In the genomic region with DNA sequence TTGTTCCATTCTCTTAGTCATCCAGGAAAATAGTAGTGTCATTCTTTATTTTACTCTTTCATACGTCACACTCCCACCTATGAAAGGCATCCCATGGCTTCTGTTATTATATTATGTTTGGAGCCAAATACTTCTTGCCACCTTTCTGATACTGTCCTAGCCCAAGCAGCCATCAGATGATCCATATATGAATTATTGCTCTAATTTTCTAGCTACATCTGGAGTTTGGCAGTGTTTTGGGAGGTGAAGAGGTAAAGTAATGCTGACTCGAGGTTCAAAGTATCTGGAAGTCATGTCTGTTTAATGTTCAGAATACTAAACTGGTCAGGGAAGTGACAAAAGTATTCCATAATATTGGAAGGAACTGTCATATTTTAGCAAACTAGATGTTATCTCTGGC, we compare ENCODE assay signal across 2 cellular contexts.
TF ChIP-seq lines count a peak whose summit lies in the region.

No MANE protein-coding gene starts in this region.

TF ChIP-seq in SK-N-SH treated with all-trans-retinoic acid at 6 μM for 48 hours, 23 proteins besides CTCF, POLR2A, EP300 and RAD21 (continued from another document):
- TF ChIP-seq, protein P1, sequence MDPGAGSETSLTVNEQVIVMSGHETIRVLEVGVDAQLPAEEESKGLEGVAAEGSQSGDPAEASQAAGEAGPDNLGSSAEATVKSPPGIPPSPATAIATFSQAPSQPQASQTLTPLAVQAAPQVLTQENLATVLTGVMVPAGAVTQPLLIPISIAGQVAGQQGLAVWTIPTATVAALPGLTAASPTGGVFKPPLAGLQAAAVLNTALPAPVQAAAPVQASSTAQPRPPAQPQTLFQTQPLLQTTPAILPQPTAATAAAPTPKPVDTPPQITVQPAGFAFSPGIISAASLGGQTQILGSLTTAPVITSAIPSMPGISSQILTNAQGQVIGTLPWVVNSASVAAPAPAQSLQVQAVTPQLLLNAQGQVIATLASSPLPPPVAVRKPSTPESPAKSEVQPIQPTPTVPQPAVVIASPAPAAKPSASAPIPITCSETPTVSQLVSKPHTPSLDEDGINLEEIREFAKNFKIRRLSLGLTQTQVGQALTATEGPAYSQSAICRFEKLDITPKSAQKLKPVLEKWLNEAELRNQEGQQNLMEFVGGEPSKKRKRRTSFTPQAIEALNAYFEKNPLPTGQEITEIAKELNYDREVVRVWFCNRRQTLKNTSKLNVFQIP (CRISPR knock-in tag; IDR thresholded peaks at IDR 0.05; ENCODE audit: borderline replicate concordance, low read depth), result no peak
- TF ChIP-seq, protein P2, sequence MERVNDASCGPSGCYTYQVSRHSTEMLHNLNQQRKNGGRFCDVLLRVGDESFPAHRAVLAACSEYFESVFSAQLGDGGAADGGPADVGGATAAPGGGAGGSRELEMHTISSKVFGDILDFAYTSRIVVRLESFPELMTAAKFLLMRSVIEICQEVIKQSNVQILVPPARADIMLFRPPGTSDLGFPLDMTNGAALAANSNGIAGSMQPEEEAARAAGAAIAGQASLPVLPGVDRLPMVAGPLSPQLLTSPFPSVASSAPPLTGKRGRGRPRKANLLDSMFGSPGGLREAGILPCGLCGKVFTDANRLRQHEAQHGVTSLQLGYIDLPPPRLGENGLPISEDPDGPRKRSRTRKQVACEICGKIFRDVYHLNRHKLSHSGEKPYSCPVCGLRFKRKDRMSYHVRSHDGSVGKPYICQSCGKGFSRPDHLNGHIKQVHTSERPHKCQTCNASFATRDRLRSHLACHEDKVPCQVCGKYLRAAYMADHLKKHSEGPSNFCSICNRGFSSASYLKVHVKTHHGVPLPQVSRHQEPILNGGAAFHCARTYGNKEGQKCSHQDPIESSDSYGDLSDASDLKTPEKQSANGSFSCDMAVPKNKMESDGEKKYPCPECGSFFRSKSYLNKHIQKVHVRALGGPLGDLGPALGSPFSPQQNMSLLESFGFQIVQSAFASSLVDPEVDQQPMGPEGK (CRISPR knock-in tag; IDR thresholded peaks at IDR 0.05; ENCODE audit: borderline replicate concordance), result no peak
- TF ChIP-seq TCF4 (CRISPR knock-in tag; IDR thresholded peaks at IDR 0.05; ENCODE audit: borderline replicate concordance), result no peak
- TF ChIP-seq, protein P3, sequence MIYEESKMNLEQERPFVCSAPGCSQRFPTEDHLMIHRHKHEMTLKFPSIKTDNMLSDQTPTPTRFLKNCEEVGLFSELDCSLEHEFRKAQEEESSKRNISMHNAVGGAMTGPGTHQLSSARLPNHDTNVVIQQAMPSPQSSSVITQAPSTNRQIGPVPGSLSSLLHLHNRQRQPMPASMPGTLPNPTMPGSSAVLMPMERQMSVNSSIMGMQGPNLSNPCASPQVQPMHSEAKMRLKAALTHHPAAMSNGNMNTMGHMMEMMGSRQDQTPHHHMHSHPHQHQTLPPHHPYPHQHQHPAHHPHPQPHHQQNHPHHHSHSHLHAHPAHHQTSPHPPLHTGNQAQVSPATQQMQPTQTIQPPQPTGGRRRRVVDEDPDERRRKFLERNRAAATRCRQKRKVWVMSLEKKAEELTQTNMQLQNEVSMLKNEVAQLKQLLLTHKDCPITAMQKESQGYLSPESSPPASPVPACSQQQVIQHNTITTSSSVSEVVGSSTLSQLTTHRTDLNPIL (CRISPR knock-in tag; IDR thresholded peaks at IDR 0.05; ENCODE audit: low read depth), result 0 out of 2 replicates have a peak, but pooled peaks have one; percentile 9
- TF ChIP-seq ZC3H10 (CRISPR knock-in tag; IDR thresholded peaks at IDR 0.05), result no peak
- no peak for TF ChIP-seq ARNTL (CRISPR knock-in tag; IDR thresholded peaks at IDR 0.05; ENCODE audit: borderline replicate concordance, low read depth)
- no peak for TF ChIP-seq OSR1 (CRISPR knock-in tag; IDR thresholded peaks at IDR 0.05)
- TF ChIP-seq ISL1 (CRISPR knock-in tag; IDR thresholded peaks at IDR 0.05), result peak; percentile 74
TF ChIP-seq in SK-N-SH treated with all-trans-retinoic acid at 6 μM for 48 hours: peak in this region for 2.

TF ChIP-seq in SK-N-SH, 30 proteins besides CTCF, POLR2A, EP300 and RAD21 (continued from another document):
- TF ChIP-seq RFX5 (IDR thresholded peaks at IDR 0.05; ENCODE audit: low read length), result no peak
- TF ChIP-seq MXI1 (IDR thresholded peaks at IDR 0.05; ENCODE audit: low read depth, low read length), result no peak
- TF ChIP-seq, protein P4, sequence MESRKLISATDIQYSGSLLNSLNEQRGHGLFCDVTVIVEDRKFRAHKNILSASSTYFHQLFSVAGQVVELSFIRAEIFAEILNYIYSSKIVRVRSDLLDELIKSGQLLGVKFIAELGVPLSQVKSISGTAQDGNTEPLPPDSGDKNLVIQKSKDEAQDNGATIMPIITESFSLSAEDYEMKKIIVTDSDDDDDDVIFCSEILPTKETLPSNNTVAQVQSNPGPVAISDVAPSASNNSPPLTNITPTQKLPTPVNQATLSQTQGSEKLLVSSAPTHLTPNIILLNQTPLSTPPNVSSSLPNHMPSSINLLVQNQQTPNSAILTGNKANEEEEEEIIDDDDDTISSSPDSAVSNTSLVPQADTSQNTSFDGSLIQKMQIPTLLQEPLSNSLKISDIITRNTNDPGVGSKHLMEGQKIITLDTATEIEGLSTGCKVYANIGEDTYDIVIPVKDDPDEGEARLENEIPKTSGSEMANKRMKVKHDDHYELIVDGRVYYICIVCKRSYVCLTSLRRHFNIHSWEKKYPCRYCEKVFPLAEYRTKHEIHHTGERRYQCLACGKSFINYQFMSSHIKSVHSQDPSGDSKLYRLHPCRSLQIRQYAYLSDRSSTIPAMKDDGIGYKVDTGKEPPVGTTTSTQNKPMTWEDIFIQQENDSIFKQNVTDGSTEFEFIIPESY (IDR thresholded peaks at IDR 0.05; ENCODE audit: borderline replicate concordance, low read depth), result no peak
- no peak for TF ChIP-seq GATA2 (CRISPR knock-in tag; IDR thresholded peaks at IDR 0.05)
- TF ChIP-seq RCOR1 (IDR thresholded peaks at IDR 0.05; ENCODE audit: low read length), result no peak
- TF ChIP-seq FOXM1 (IDR thresholded peaks at IDR 0.05; ENCODE audit: low read depth), result no peak
